In the genomic region with DNA sequence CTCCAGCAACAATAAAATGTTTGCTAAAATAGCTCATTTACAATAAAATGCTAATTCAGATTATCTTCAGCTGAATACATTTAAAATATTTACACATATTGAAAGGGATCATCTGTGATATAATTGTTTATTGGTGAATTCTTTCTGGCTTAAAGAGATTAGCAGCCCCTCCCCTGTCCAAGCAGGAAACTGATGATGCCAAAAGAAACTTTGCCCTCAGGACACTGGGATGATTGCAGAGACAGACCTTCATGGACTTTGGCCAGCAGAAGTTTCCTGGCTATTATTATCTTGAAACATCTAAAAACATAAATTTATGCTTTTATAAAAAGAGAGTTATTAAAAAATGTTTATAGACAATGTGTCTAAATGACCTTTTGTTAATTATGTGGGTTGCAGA, we compare ENCODE assay signal across 19 cellular contexts.
"Had no signal": no experiment of that assay in that cellular context is flagged by ENCODE, and none has a peak within 500 bp of the region (broad histone marks: within the 10 kb centered on the region; RNA-seq: fewer than 3 reads in every experiment).

No MANE protein-coding gene starts in this region.

- H3K27ac ChIP-seq: coronary artery, left lung, neutrophil, ovary, prostate gland, tibial artery, WERI-Rb-1 had no signal

- ATAC-seq: activated T-cell treated with anti-CD3 and anti-CD28 coated beads, Interleukin-2, amount 50 U/mL, for 4 hours; left lung; stimulated activated effector memory CD8-positive, alpha-beta T cell treated with anti-CD3 and anti-CD28 coated beads, Interleukin-12 subunit alpha, Interleukin-12 subunit beta, amount 100 ng/mL, for 72 hours; stimulated activated naive CD8-positive, alpha-beta T cell treated with anti-CD3 and anti-CD28 coated beads, Interleukin-15, amount 100 ng/mL, for 72 hours had no signal

- H3K4me3 ChIP-seq: coronary artery, left lung, ovary, prostate gland, tibial artery had no signal

- FAIRE-seq: astrocyte, TTC549 had no signal

- H3K27me3 ChIP-seq: left lung, neutrophil, ovary, tibial artery had no signal

- H3K36me3 ChIP-seq: left lung, neutrophil, ovary, prostate gland, tibial artery, WERI-Rb-1 had no signal

- DNase-seq: activated CD8-positive, alpha-beta memory T cell treated with anti-CD3 and anti-CD28 coated beads, Interleukin-2, amount 50 U/mL, for 48 hours; activated naive CD4-positive, alpha-beta T cell; activated naive CD8-positive, alpha-beta T cell treated with anti-CD3 and anti-CD28 coated beads for 36 hours; activated T-cell treated with anti-CD3 and anti-CD28 coated beads, Interleukin-2, amount 50 U/mL, for 4 hours; foreskin melanocyte; immature natural killer cell; left lung; ovary; stimulated activated CD4-positive, alpha-beta T cell treated with anti-CD3 and anti-CD28 coated beads, Interleukin-1b, Interleukin-23, amount 100 ng/mL, for 48 hours; stimulated activated naive CD8-positive, alpha-beta T cell treated with anti-CD3 and anti-CD28 coated beads, Interleukin-15, amount 100 ng/mL, for 72 hours; T-helper 1 cell; tibial artery; WERI-Rb-1 had no signal

- H3K4me1 ChIP-seq: left lung, prostate gland, tibial artery had no signal

- H3K9me3 ChIP-seq: left lung, neutrophil, ovary, prostate gland, tibial artery had no signal
